Comparison of ENCODE assay signal across 16 cellular contexts in genomic region chr13:51687928-51688714, GRCh38.
DNase-seq lines count a peak whose midpoint lies in the region; ATAC-seq, FAIRE-seq and TF ChIP-seq lines count a peak whose summit lies in the region.
"Had no signal": no experiment of that assay in that cellular context is flagged by ENCODE, and none has a peak within 500 bp of the region (broad histone marks: within the 10 kb centered on the region; RNA-seq: fewer than 3 reads in every experiment).

No MANE protein-coding gene starts in this region.

- H3K36me3 ChIP-seq in mesodermal cell (ENCODE audit: control insufficient read depth, insufficient read depth, low read length), result no peaks in the 10 kb centered on the region
- no peaks in the 10 kb centered on the region for H3K36me3 ChIP-seq in stomach

- TF ChIP-seq POLR2A in stomach (IDR thresholded peaks at IDR 0.05), result no peak

- intact Hi-C loops in CD14-positive monocyte (cut with micrococcal nuclease) (no loop called here), stomach (cut with DNase I; ENCODE audit: low total_unique reads) (no loop called here)

- H3K27me3 ChIP-seq in stomach, result no peaks in the 10 kb centered on the region
- H3K27me3 ChIP-seq: testis had no signal

- peaks cover 11% of the 10 kb centered on the region for H3K4me1 Mint-ChIP-seq in CD14-positive monocyte
- H3K4me1 Mint-ChIP-seq in WTC11, result peaks cover 34% of the 10 kb centered on the region

- FAIRE-seq in GM19239 (lab: Jason Lieb, UNC), result peak; percentile 35
- FAIRE-seq: astrocyte, K562 had no signal

- CTCF ChIA-PET in WTC11 (lab: Charles Lee), result no interaction called here

- peak overlapping the region in 6 of 7 donors; percentile 10 to 89 (median 29) for H3K27ac Mint-ChIP-seq in CD14-positive monocyte
- H3K27ac Mint-ChIP-seq in WTC11, result peak overlapping the region; percentile 6; the same call in 1 of the 2 replicates
- H3K27ac Mint-ChIP-seq: activated CD8-positive, alpha-beta memory T cell treated with anti-CD3 and anti-CD28 coated beads, Interleukin-2, amount 10 ng/mL, durations not matched to agents 7 days and 5 days; T-cell had no signal

- POLR2A ChIA-PET in WTC11 (lab: Charles Lee), result no interaction called here

- TF ChIP-seq CTCF in CD14-positive monocyte (IDR thresholded peaks at IDR 0.05) (no peak), WTC11 (IDR thresholded peaks at IDR 0.05) (no peak), stomach (IDR thresholded peaks at IDR 0.05) (no peak), GM10266 (IDR thresholded peaks at IDR 0.05; ENCODE audit: control insufficient read depth, insufficient read depth, low read depth, missing control alignments) (no peak)

- 88 to 98% methylated on average over 3 to 4 of the region's 5 CpGs for WGBS in mesodermal cell (ENCODE audit: insufficient coverage in 2 of 2), 2 experiments
- WGBS in stomach, 5 donors, result 80 to 88% (median 85%) methylated on average over 5 of the region's 5 CpGs

- peaks cover 15% of the 10 kb centered on the region for H3K4me1 ChIP-seq in mesodermal cell (ENCODE audit: control insufficient read depth, insufficient read depth, low read length, poor library complexity, severe bottlenecking)
- H3K4me1 ChIP-seq in stomach, result peaks cover 0 to 32% (median 11%) of the 10 kb centered on the region in 4 donors
- H3K4me1 ChIP-seq: testis had no signal

- no peaks in the 10 kb centered on the region for H3K9me3 ChIP-seq in mesodermal cell (ENCODE audit: control insufficient read depth, low read length)
- H3K9me3 ChIP-seq in stomach, result no peaks in the 10 kb centered on the region
- H3K9me3 ChIP-seq: testis had no signal

- no peak overlapping the region for H3K4me3 Mint-ChIP-seq in CD14-positive monocyte
- H3K4me3 Mint-ChIP-seq in WTC11, result no peak overlapping the region
- H3K4me3 Mint-ChIP-seq: activated CD8-positive, alpha-beta memory T cell treated with anti-CD3 and anti-CD28 coated beads, Interleukin-2, amount 10 ng/mL, durations not matched to agents 7 days and 5 days; B cell; T-cell had no signal

- H3K27me3 Mint-ChIP-seq in CD14-positive monocyte (ENCODE audit: low read depth in 3 of 3) (no peaks in the 10 kb centered on the region), WTC11 (ENCODE audit: low read depth) (no peaks in the 10 kb centered on the region)
- H3K27me3 Mint-ChIP-seq: activated CD8-positive, alpha-beta memory T cell treated with anti-CD3 and anti-CD28 coated beads, Interleukin-2, amount 10 ng/mL, durations not matched to agents 7 days and 5 days; B cell; T-cell had no signal

- DNase-seq in CD14-positive monocyte (ENCODE audit: low spot score), result no peak
- DNase-seq in GM19239 (ENCODE audit: insufficient read length, low spot score), result no peak
- no peak for DNase-seq in WTC11 (ENCODE audit: low spot score)
- no peak for DNase-seq in stomach
- no peak for DNase-seq in GM10266 (ENCODE audit: extremely low spot score)
- no peak for DNase-seq in mucosa of gallbladder (ENCODE audit: low spot score)
- DNase-seq: activated CD8-positive, alpha-beta memory T cell treated with anti-CD3 and anti-CD28 coated beads, Interleukin-2, amount 10 ng/mL, durations not matched to agents 7 days and 5 days; activated gamma-delta T cell treated with Interleukin-2 at 50 U/mL for 16 hours; stimulated activated CD4-positive, alpha-beta T cell treated with anti-CD3 and anti-CD28 coated beads, Interleukin-15, amount 100 ng/mL, for 24 hours; T-cell; testis had no signal

- H3K4me3 ChIP-seq in mesodermal cell (ENCODE audit: extremely low read depth, insufficient read depth, low read length, poor library complexity, severe bottlenecking) (no peak overlapping the region), stomach (no peak overlapping the region)
- H3K4me3 ChIP-seq: K562, testis had no signal

- H3K36me3 Mint-ChIP-seq in CD14-positive monocyte (peaks cover 15 to 18% of the 10 kb centered on the region in 2 donors), WTC11 (peaks cover 6% of the 10 kb centered on the region)

- H3K9me3 Mint-ChIP-seq in CD14-positive monocyte (no peaks in the 10 kb centered on the region), WTC11 (no peaks in the 10 kb centered on the region)
- H3K9me3 Mint-ChIP-seq: T-cell had no signal

- ATAC-seq in WTC11 (no peak), HG02623 (IDR thresholded peaks at IDR 0.05; ENCODE audit: unreplicated experiment) (no peak)
- ATAC-seq: activated CD8-positive, alpha-beta memory T cell treated with anti-CD3 and anti-CD28 coated beads, Interleukin-2, amount 10 ng/mL, durations not matched to agents 7 days and 5 days; K562; T-cell had no signal

- peak overlapping the region; percentile 11 for H3K27ac ChIP-seq in mesodermal cell (ENCODE audit: low read depth, low read length, severe bottlenecking)
- peak overlapping the region in 1 of 5 donors; percentile 39 for H3K27ac ChIP-seq in stomach
- H3K27ac ChIP-seq: testis had no signal

- no peak for TF ChIP-seq EP300 in stomach (IDR thresholded peaks at IDR 0.05)

TF ChIP-seq in WTC11, 78 proteins besides CTCF, POLR2A, EP300 and RAD21:
- TF ChIP-seq TCF7 (CRISPR knock-in tag; IDR thresholded peaks at IDR 0.05; ENCODE audit: low read depth), result no peak
- no peak for TF ChIP-seq ZNF416 (CRISPR knock-in tag; IDR thresholded peaks at IDR 0.05)
- no peak for TF ChIP-seq E2F1 (CRISPR knock-in tag; IDR thresholded peaks at IDR 0.05)
- TF ChIP-seq NFE2L1 (CRISPR knock-in tag; IDR thresholded peaks at IDR 0.05), result no peak
